Comparison of ENCODE assay signal across 8 cellular contexts in the genomic region with DNA sequence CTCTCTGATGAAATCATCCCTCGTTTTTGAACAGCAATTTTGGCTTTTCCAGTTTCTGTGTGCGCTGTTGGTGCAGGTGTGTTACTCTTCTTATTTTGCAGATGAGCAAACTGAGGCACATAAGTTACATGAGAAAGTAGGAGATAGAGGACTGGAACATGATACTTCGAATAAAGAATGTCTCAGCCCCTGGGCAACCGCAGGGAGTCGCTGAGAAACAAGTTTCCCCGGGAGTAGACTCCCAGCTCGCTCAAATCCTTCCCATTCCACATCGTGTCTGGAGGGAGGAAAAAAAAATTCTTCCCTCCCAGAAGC. TPM values are rescaled to one million over a fixed set of nuclear protein-coding genes. Genes with fewer than 3 reads are reported as not detected.
DNase-seq lines count a peak whose midpoint lies in the region; ATAC-seq, FAIRE-seq and TF ChIP-seq lines count a peak whose summit lies in the region.

No MANE protein-coding gene starts in this region.

- H3K27me3 ChIP-seq in right atrium auricular region (no peaks in the 10 kb centered on the region), Karpas-422 (ENCODE audit: low read length) (no peaks in the 10 kb centered on the region), H1 (replicated peaks in 1 of 4; ENCODE audit: control insufficient read depth in 3 of 4, extremely low read depth in 1 of 4, insufficient read depth in 3 of 4, low read length in 3 of 4) (peaks cover 0 to 3% (median 0%) of the 10 kb centered on the region in 4 experiments; a peak in 2 of 7 replicates), prostate gland (replicated peaks; ENCODE audit: insufficient read depth) (no peaks in the 10 kb centered on the region)

- no peaks in the 10 kb centered on the region for H3K9me2 ChIP-seq in Karpas-422 (replicated peaks; ENCODE audit: insufficient read depth, low read length)

- H4K20me1 ChIP-seq in Karpas-422 (ENCODE audit: insufficient read depth, low read depth, low read length) (no peaks in the 10 kb centered on the region), H1 (replicated peaks in 1 of 2; ENCODE audit: control insufficient read depth in 1 of 2, insufficient read depth in 2 of 2, low read length in 2 of 2) (no peaks in the 10 kb centered on the region)

- H2BK15ac ChIP-seq in H1 (ENCODE audit: low read length): no peak overlapping the region

- intact Hi-C loops in Right ventricle myocardium inferior (cut with DNase I) (loop anchor here (5.0 kb wide), 2 partner anchors 218 to 338 kb away; partner anchors contain the start of gene ADD3), prostate gland (cut with DNase I) (loop anchor here (5.0 kb wide), 2 partner anchors 52 to 272 kb away; partner anchors contain the start of gene DUSP5)

- H4K8ac ChIP-seq in H1 (ENCODE audit: extremely low read depth, insufficient read depth, low read length): no peak overlapping the region

- H3K36me3 ChIP-seq in right atrium auricular region: no peaks in the 10 kb centered on the region
- H3K36me3 ChIP-seq in Karpas-422 (ENCODE audit: insufficient read depth, low read length): no peaks in the 10 kb centered on the region
- H3K36me3 ChIP-seq in H1 (ENCODE audit: control insufficient read depth in 2 of 4, insufficient read depth in 4 of 4, low read length in 3 of 4): no peaks in the 10 kb centered on the region
- H3K36me3 ChIP-seq in prostate gland: no peaks in the 10 kb centered on the region

- H3K9me3 ChIP-seq in right atrium auricular region: no peaks in the 10 kb centered on the region
- no peaks in the 10 kb centered on the region for H3K9me3 ChIP-seq in Karpas-422 (ENCODE audit: low read length)
- no peaks in the 10 kb centered on the region for H3K9me3 ChIP-seq in H1 (ENCODE audit: insufficient read depth in 2 of 2, low read depth in 1 of 2, low read length in 1 of 2)
- H3K9me3 ChIP-seq in prostate gland: no peaks in the 10 kb centered on the region

- H3K4me3 ChIP-seq in right atrium auricular region (peak overlapping the region; percentile 82 to 87), Karpas-422 (ENCODE audit: low read length) (peak overlapping the region; percentile 72), H1 (ENCODE audit: extremely low read depth in 1 of 4, insufficient read depth in 2 of 4, low read depth in 3 of 4, low read length in 4 of 4) (peak overlapping the region; percentile 61 to 86 (median 66)), prostate gland (peak overlapping the region; percentile 78 to 89)

- no peak overlapping the region for H2BK12ac ChIP-seq in H1 (ENCODE audit: low read depth, low read length)

- POLR2A ChIA-PET in H1 (lab: Charles Lee; ENCODE audit: partially characterized antibody): interaction anchor here (1.0 to 9.6 kb wide), 2 partner anchors 11 to 16 kb away, joined by 3 to 121 read pairs; partner anchors contain the start of gene MXI1

- no peak overlapping the region for H4K91ac ChIP-seq in H1 (replicated peaks; ENCODE audit: insufficient read length, low read length)

- TF ChIP-seq EP300 in H1 (IDR thresholded peaks at IDR 0.05; ENCODE audit: borderline replicate concordance in 1 of 2, low read depth in 2 of 2, low read length in 2 of 2): no peak

- no peaks in the 10 kb centered on the region for H3K79me1 ChIP-seq in H1 (ENCODE audit: low read depth, low read length)

- H4K5ac ChIP-seq in H1 (ENCODE audit: insufficient read length, low read depth, low read length): no peak overlapping the region

- no peak for ATAC-seq in Right ventricle myocardium inferior
- ATAC-seq in GM18861 (IDR thresholded peaks at IDR 0.05; ENCODE audit: unreplicated experiment): no peak

- TF ChIP-seq CTCF in right atrium auricular region (IDR thresholded peaks at IDR 0.05): no peak
- no peak for TF ChIP-seq CTCF in H1 (IDR thresholded peaks at IDR 0.05; ENCODE audit: control extremely low read depth in 1 of 3, insufficient read depth in 1 of 3, low read depth in 1 of 3, low read length in 3 of 3)
- no peak for TF ChIP-seq CTCF in prostate gland (IDR thresholded peaks at IDR 0.05)

- FAIRE-seq in H1 (lab: Jason Lieb, UNC): no peak

- H3K4me1 ChIP-seq in right atrium auricular region (peaks cover 0 to 46% of the 10 kb centered on the region in 2 donors), Karpas-422 (ENCODE audit: low read length) (peaks cover 15% of the 10 kb centered on the region), H1 (replicated peaks in 1 of 4; ENCODE audit: control insufficient read depth in 3 of 4, insufficient read depth in 4 of 4, low read length in 3 of 4) (peaks cover 0 to 13% (median 6%) of the 10 kb centered on the region in 4 experiments; a peak in 6 of 7 replicates), prostate gland (replicated peaks) (no peaks in the 10 kb centered on the region)

- H2BK120ac ChIP-seq in H1 (replicated peaks; ENCODE audit: low read depth, low read length): no peak overlapping the region

- no peak overlapping the region for H3K18ac ChIP-seq in H1 (ENCODE audit: extremely low read depth, low read length)

- CTCF ChIA-PET in H1 (lab: Charles Lee; ENCODE audit: partially characterized antibody): interaction anchor here (0.6 to 17.9 kb wide), 9 partner anchors 16 to 341 kb away, joined by 3 to 333 read pairs (median 4); partner anchors contain the start of gene MXI1

- H3K27ac ChIP-seq in right atrium auricular region: peak overlapping the region; percentile 98 to 99
- no peak overlapping the region for H3K27ac ChIP-seq in Karpas-422 (ENCODE audit: low read length)
- no peak overlapping the region for H3K27ac ChIP-seq in H1 (ENCODE audit: low read depth, low read length)
- H3K27ac ChIP-seq in prostate gland: peak overlapping the region; percentile 96

- H2AK5ac ChIP-seq in H1 (ENCODE audit: low read depth, low read length): no peak overlapping the region

- no peak overlapping the region for H3K4ac ChIP-seq in H1 (replicated peaks; ENCODE audit: insufficient read length, low read depth, low read length)

- no peak overlapping the region for H2BK20ac ChIP-seq in H1 (ENCODE audit: low read length)

- H3K23ac ChIP-seq in H1 (ENCODE audit: insufficient read length): no peak overlapping the region

- H3K4me2 ChIP-seq in Karpas-422 (ENCODE audit: low read depth, low read length, poor library complexity, severe bottlenecking) (peak overlapping the region; percentile 60), H1 (ENCODE audit: insufficient read depth in 1 of 2, low read depth in 2 of 2, low read length in 2 of 2) (peak overlapping the region; percentile 54 to 84)

- no peak for TF ChIP-seq RAD21 in H1 (IDR thresholded peaks at IDR 0.05 in 1 of 2, conservative IDR thresholded peaks at IDR 0.05 in 1 of 2; ENCODE audit: low read depth in 2 of 2, low read length in 2 of 2)

- H2BK5ac ChIP-seq in H1 (ENCODE audit: low read depth, low read length): no peak overlapping the region

- no peak overlapping the region for H3K14ac ChIP-seq in H1 (ENCODE audit: insufficient read length)

- WGBS in H1 (ENCODE audit: extremely low coverage in 1 of 2, insufficient coverage in 1 of 2, insufficient read length in 1 of 2, insufficient replicate concordance in 2 of 2, low coverage in 1 of 2, low lambda C conversion rate in 2 of 2, missing lambda C conversion rate in 1 of 2), 2 experiments: 11% methylated on average over 8 of the region's 8 CpGs; no CpG with 5 or more reads in 1 of the 2 experiments
- 4% methylated on average over 8 of the region's 8 CpGs for WGBS in prostate gland

- H3K23me2 ChIP-seq in H1 (ENCODE audit: low read depth, low read length): peaks cover 4% of the 10 kb centered on the region; the same call in 1 of the 2 replicates

- H3K56ac ChIP-seq in H1 (replicated peaks; ENCODE audit: insufficient read length, low read depth, low read length): no peak overlapping the region

- H3K9ac ChIP-seq in Karpas-422 (ENCODE audit: low read length): peak overlapping the region; percentile 14; the same call in 1 of the 2 replicates
- no peak overlapping the region for H3K9ac ChIP-seq in H1 (replicated peaks in 1 of 4; ENCODE audit: extremely low read depth in 1 of 4, low read depth in 3 of 4, low read length in 3 of 4)

- DNase-seq in right atrium auricular region (ENCODE audit: low spot score): no peak
- DNase-seq in Right ventricle myocardium inferior (ENCODE audit: missing footprints): no peak
- no peak for DNase-seq in Karpas-422
- DNase-seq in H1 (ENCODE audit: low read depth in 1 of 2, low spot score in 2 of 2): no peak
- DNase-seq in prostate gland (ENCODE audit: low spot score): no peak
- DNase-seq in NCI-H345 (lab: John Stamatoyannopoulos, UW): no peak
- DNase-seq in T1000 (lab: John Stamatoyannopoulos, UW): no peak

- H2AFZ ChIP-seq in Karpas-422 (ENCODE audit: low read length): peak overlapping the region; percentile 44
- no peak overlapping the region for H2AFZ ChIP-seq in H1 (ENCODE audit: low read length)

- TF ChIP-seq POLR2A in H1 (IDR thresholded peaks at IDR 0.05; ENCODE audit: control extremely low read depth in 1 of 2, low read depth in 2 of 2, low read length in 2 of 2): no peak
- no peak for TF ChIP-seq POLR2A in prostate gland (IDR thresholded peaks at IDR 0.05)

- H3K79me2 ChIP-seq in Karpas-422 (ENCODE audit: low read length) (no peaks in the 10 kb centered on the region), H1 (ENCODE audit: control insufficient read depth in 1 of 2, insufficient read depth in 2 of 2, low read length in 2 of 2) (no peaks in the 10 kb centered on the region)

TF ChIP-seq in H1, 55 proteins besides CTCF, POLR2A, EP300 and RAD21:
- TF ChIP-seq HDAC6 (IDR thresholded peaks at IDR 0.05; ENCODE audit: low read depth, low read length): no peak
- TF ChIP-seq CBX8 (IDR thresholded peaks at IDR 0.05; ENCODE audit: borderline replicate concordance, low read depth, low read length): no peak
- no peak for TF ChIP-seq BRCA1 (IDR thresholded peaks at IDR 0.05; ENCODE audit: low read depth, low read length)
- no peak for TF ChIP-seq RXRA (IDR thresholded peaks at IDR 0.05; ENCODE audit: insufficient read depth, low read depth, low read length)
- no peak for TF ChIP-seq SIX5 (IDR thresholded peaks at IDR 0.05; ENCODE audit: low read depth, low read length)
- no peak for TF ChIP-seq MAFK (IDR thresholded peaks at IDR 0.05; ENCODE audit: low read depth, low read length)
- TF ChIP-seq CBX5 (IDR thresholded peaks at IDR 0.05; ENCODE audit: low read depth, low read length): no peak
- TF ChIP-seq SUZ12 (IDR thresholded peaks at IDR 0.05; ENCODE audit: low read length): no peak

RNA-seq across cellular contexts. Expression of gene MXI1, which starts 18.0 kb away (rescaled TPM):
- total RNA-seq in right atrium auricular region: 10 to 100 TPM; 50.8 to 78.8 TPM
- 69.1 TPM for total RNA-seq in Right ventricle myocardium inferior
- total RNA-seq in Karpas-422 (2014; rRNA removed; shearing (Covaris generic); ENCODE audit: low replicate concordance): 12.0 and 19.8 TPM in 2 replicates
- 8.8 and 10.3 TPM in 2 replicates for total RNA-seq in H1 (2021; fragmentation: NEBNext Ultra II Directional; extraction: Animal tissue kit (Norgen Biotek cat#: 25700))
- polyA plus RNA-seq in H1 (2011; rRNA removed): 3.9 and 5.7 TPM in 2 replicates
- 4.8 TPM for polyA plus RNA-seq in H1 (2011; cell fraction: cytosol; rRNA removed)
- 9.1 TPM for polyA plus RNA-seq in H1 (2011; cell fraction: nucleus; rRNA removed)
- polyA plus RNA-seq in H1 (2012, experiment 1 of 2): 6.4 to 13.7 TPM (median 11.0 TPM) in 4 replicates
- polyA plus RNA-seq in H1 (2012, experiment 2 of 2): 1.5 TPM
- polyA plus RNA-seq in H1 (2013, experiment 1 of 2): 9.0 TPM
- polyA plus RNA-seq in H1 (2013, experiment 2 of 2): 8.6 TPM
- polyA minus RNA-seq in H1 (2011; rRNA and poly(A)+ RNA removed): 8.1 and 8.2 TPM in 2 replicates
- 8.2 TPM for polyA minus RNA-seq in H1 (2011; cell fraction: cytosol; rRNA and poly(A)+ RNA removed)
- 14.6 TPM for polyA minus RNA-seq in H1 (2011; cell fraction: nucleus; rRNA and poly(A)+ RNA removed)
- total RNA-seq in prostate gland: 10 to 100 TPM; 36.3 to 83.3 TPM

Comparison
In these comparisons a context has a peak if more than half of its experiments do, and no peak if none do; other contexts are left out.
1. H3K27ac ChIP-seq: peak in right atrium auricular region (2 of 2) and prostate gland (2 of 2); none in Karpas-422 (single experiment) and H1 (single experiment).
2. Peak in every context shown above with its lines, with median percentiles within 50 percentile points of each other: H3K4me3 ChIP-seq.